ENCODE assay signal across 1 cellular context in genomic region chr7:148662646-148663045, GRCh38.
TF ChIP-seq lines count a peak whose summit lies in the region.

No MANE protein-coding gene starts in this region.

TF ChIP-seq in GM23338, 12 proteins besides CTCF, POLR2A, EP300 and RAD21 (continued from another document):
- TF ChIP-seq ZNF462 (CRISPR knock-in tag; IDR thresholded peaks at IDR 0.05) = no peak
- no peak for TF ChIP-seq ZNF114 (CRISPR knock-in tag; IDR thresholded peaks at IDR 0.05)
- no peak for TF ChIP-seq EZH2phosphoT487 (IDR thresholded peaks at IDR 0.05; ENCODE audit: unreplicated experiment)
- TF ChIP-seq JUNB (IDR thresholded peaks at IDR 0.05; ENCODE audit: unreplicated experiment) = no peak
- TF ChIP-seq NANOG (IDR thresholded peaks at IDR 0.05; ENCODE audit: borderline replicate concordance) = no peak
- TF ChIP-seq POLR2AphosphoS5 (IDR thresholded peaks at IDR 0.05; ENCODE audit: low read depth) = no peak
- TF ChIP-seq, protein P1, sequence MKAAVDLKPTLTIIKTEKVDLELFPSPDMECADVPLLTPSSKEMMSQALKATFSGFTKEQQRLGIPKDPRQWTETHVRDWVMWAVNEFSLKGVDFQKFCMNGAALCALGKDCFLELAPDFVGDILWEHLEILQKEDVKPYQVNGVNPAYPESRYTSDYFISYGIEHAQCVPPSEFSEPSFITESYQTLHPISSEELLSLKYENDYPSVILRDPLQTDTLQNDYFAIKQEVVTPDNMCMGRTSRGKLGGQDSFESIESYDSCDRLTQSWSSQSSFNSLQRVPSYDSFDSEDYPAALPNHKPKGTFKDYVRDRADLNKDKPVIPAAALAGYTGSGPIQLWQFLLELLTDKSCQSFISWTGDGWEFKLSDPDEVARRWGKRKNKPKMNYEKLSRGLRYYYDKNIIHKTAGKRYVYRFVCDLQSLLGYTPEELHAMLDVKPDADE (IDR thresholded peaks at IDR 0.05) = no peak
- no peak for TF ChIP-seq CREB1 (CRISPR knock-in tag; IDR thresholded peaks at IDR 0.05; ENCODE audit: low read depth)
- no peak for TF ChIP-seq STAT1 (IDR thresholded peaks at IDR 0.05; ENCODE audit: unreplicated experiment)
- TF ChIP-seq, protein P2, sequence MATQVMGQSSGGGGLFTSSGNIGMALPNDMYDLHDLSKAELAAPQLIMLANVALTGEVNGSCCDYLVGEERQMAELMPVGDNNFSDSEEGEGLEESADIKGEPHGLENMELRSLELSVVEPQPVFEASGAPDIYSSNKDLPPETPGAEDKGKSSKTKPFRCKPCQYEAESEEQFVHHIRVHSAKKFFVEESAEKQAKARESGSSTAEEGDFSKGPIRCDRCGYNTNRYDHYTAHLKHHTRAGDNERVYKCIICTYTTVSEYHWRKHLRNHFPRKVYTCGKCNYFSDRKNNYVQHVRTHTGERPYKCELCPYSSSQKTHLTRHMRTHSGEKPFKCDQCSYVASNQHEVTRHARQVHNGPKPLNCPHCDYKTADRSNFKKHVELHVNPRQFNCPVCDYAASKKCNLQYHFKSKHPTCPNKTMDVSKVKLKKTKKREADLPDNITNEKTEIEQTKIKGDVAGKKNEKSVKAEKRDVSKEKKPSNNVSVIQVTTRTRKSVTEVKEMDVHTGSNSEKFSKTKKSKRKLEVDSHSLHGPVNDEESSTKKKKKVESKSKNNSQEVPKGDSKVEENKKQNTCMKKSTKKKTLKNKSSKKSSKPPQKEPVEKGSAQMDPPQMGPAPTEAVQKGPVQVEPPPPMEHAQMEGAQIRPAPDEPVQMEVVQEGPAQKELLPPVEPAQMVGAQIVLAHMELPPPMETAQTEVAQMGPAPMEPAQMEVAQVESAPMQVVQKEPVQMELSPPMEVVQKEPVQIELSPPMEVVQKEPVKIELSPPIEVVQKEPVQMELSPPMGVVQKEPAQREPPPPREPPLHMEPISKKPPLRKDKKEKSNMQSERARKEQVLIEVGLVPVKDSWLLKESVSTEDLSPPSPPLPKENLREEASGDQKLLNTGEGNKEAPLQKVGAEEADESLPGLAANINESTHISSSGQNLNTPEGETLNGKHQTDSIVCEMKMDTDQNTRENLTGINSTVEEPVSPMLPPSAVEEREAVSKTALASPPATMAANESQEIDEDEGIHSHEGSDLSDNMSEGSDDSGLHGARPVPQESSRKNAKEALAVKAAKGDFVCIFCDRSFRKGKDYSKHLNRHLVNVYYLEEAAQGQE (IDR thresholded peaks at IDR 0.05; ENCODE audit: unreplicated experiment) = no peak
